17 cellular contexts compared by ENCODE assay signal in the genomic region with DNA sequence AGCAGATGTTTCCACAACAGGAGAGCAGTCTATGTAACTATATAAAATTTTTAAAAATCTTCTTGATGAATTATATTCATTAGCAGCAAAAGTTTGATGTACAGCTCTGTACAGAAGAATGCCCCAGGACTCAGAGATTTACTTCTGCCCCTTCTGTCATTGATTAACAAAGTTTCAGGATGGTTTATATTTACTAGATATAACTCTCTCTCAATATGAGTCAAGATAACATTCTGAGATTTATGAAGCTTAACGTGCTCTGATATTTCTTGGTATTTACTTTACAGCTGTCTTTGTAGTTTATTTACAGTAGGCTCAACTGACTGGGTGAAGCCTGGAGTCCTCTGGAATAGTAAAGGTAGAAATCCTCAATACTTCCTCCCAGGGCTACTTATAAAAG.
DNase-seq lines count a peak whose midpoint lies in the region; ATAC-seq and TF ChIP-seq lines count a peak whose summit lies in the region.
"Had no signal": no experiment of that assay in that cellular context is flagged by ENCODE, and none has a peak within 500 bp of the region (broad histone marks: within the 10 kb centered on the region; RNA-seq: fewer than 3 reads in every experiment).

No MANE protein-coding gene starts in this region.

- no peak for TF ChIP-seq CTCF in GM20000 (IDR thresholded peaks at IDR 0.05; ENCODE audit: extremely low read depth, missing control alignments)

- ATAC-seq in GM18870 (IDR thresholded peaks at IDR 0.05; ENCODE audit: unreplicated experiment) (peak; percentile 86), GM21515 (IDR thresholded peaks at IDR 0.05; ENCODE audit: unreplicated experiment) (peak; percentile 46), HG03066 (IDR thresholded peaks at IDR 0.05; ENCODE audit: low read depth, unreplicated experiment) (peak; percentile 74), HG03575 (IDR thresholded peaks at IDR 0.05; ENCODE audit: extremely low read depth, insufficient number of reproducible peaks, low FRiP score, unreplicated experiment) (peak; percentile 86)
- ATAC-seq: activated T-cell treated with anti-CD3 and anti-CD28 coated beads, Interleukin-2, amount 50 U/mL, for 4 hours; HepG2; natural killer cell treated with Interleukin-12 subunit alpha and Interleukin-12 subunit beta and Interleukin-15 and Interleukin-18, amount 100 ng/mL, for 72 hours had no signal

- no peak for DNase-seq in SKM-1 (lab: John Stamatoyannopoulos, UW; ENCODE audit: unreplicated experiment)
- DNase-seq in GM03348 (ENCODE audit: low spot score): no peak
- no peak for DNase-seq in NCI-H748 treated with DMSO at 0.1 percent for 48 hours (lab: John Stamatoyannopoulos, UW)
- no peak for DNase-seq in GM20000 (ENCODE audit: low spot score)
- DNase-seq: activated CD4-positive, alpha-beta T cell treated with anti-CD3 and anti-CD28 coated beads, Interleukin-2, amount 50 U/mL, for 1 hour; activated T-cell treated with anti-CD3 and anti-CD28 coated beads, Interleukin-2, amount 50 U/mL, for 4 hours; caudate nucleus; foreskin fibroblast; MV-4-11; retina; T-helper 2 cell had no signal
